Comparison of ENCODE assay signal across 23 cellular contexts in the genomic region with DNA sequence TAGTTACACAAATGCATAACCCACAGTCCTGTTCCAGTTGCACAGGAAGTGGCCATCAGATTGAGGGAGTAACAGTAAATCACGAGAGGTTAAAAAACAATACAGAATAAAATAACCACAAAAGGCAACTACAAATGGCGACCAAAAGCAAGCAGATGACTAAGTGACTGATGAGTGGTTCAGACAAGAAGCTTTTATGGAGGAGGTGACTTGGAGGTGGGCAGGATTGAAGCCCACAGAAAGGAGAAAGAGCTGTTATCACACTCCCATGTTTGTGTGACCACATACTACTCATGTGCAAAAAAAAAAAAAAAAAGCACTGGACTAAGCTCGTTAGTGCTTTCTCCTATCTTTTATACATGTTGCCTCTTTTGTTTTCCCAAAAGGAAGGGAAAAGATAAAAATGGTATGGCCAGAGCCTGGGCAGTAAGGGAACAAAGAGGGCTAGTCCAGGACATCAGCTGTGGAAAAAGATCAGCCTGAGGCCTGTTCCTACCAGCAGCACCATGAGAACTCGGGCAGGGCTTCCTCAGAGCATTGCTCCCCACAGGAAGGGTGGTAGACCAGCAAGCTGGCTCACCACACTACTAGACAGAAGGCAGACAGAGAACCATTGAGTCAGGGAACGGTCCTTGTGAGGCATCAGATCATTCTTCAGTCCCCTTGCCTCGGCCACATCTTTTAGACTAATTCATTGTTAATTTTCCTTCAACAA.
"Had no signal": no experiment of that assay in that cellular context is flagged by ENCODE, and none has a peak within 500 bp of the region (broad histone marks: within the 10 kb centered on the region; RNA-seq: fewer than 3 reads in every experiment).

No MANE protein-coding gene starts in this region.

- H3K79me2 ChIP-seq: hepatocyte had no signal

- H3K9me3 Mint-ChIP-seq: activated CD4-positive, alpha-beta T cell treated with anti-CD3 and anti-CD28 coated beads, Interleukin-2, amount 10 ng/mL, durations not matched to agents 24 days and 14 days; activated CD8-positive, alpha-beta T cell treated with anti-CD3 and anti-CD28 coated beads for 36 hours; activated naive CD8-positive, alpha-beta T cell treated with anti-CD3 and anti-CD28 coated beads, Interleukin-2, amount 10 ng/mL, durations not matched to agents 7 days and 5 days; activated T-cell treated with anti-CD3 and anti-CD28 coated beads, Interleukin-2, amount 50 U/mL, for 24 hours; activated T-helper 2 cell treated with anti-CD3 and anti-CD28 coated beads, Interferon-gamma antibody, Interleukin-2, Interleukin-4, amounts not matched to agents 10 μg/mL and 5 μg/mL and 100 μg/mL, durations not matched to agents 14 hours and 24 hours and 36 hours; stimulated activated naive CD8-positive, alpha-beta T cell treated with anti-CD3 and anti-CD28 coated beads, Interleukin-15, amount 100 ng/mL, for 72 hours; type B pancreatic cell had no signal

- H3K27me3 Mint-ChIP-seq: activated CD4-positive, alpha-beta T cell treated with anti-CD3 and anti-CD28 coated beads, Interleukin-2, amount 10 ng/mL, durations not matched to agents 24 days and 14 days; activated CD8-positive, alpha-beta T cell treated with anti-CD3 and anti-CD28 coated beads for 36 hours; activated naive CD8-positive, alpha-beta T cell treated with anti-CD3 and anti-CD28 coated beads, Interleukin-2, amount 10 ng/mL, durations not matched to agents 7 days and 5 days; activated T-cell treated with anti-CD3 and anti-CD28 coated beads, Interleukin-2, amount 50 U/mL, for 24 hours; brain; stimulated activated naive CD8-positive, alpha-beta T cell treated with anti-CD3 and anti-CD28 coated beads, Interleukin-15, amount 100 ng/mL, for 72 hours; type B pancreatic cell had no signal

- H3K4me1 Mint-ChIP-seq: activated CD4-positive, alpha-beta T cell treated with anti-CD3 and anti-CD28 coated beads, Interleukin-2, amount 10 ng/mL, durations not matched to agents 24 days and 14 days; brain; naive thymus-derived CD4-positive, alpha-beta T cell; stimulated activated naive CD8-positive, alpha-beta T cell treated with anti-CD3 and anti-CD28 coated beads, Interleukin-15, amount 100 ng/mL, for 72 hours had no signal

- H3K27ac ChIP-seq: dorsolateral prefrontal cortex, hepatocyte, neutrophil, pancreas, suprapubic skin had no signal

- H3K4me2 ChIP-seq: hepatocyte, smooth muscle cell had no signal

- ATAC-seq: activated CD8-positive, alpha-beta T cell treated with anti-CD3 and anti-CD28 coated beads for 36 hours; left cardiac atrium; naive thymus-derived CD4-positive, alpha-beta T cell; sciatic nerve; stimulated activated naive CD8-positive, alpha-beta T cell treated with anti-CD3 and anti-CD28 coated beads, Interleukin-15, amount 100 ng/mL, for 72 hours had no signal

- DNase-seq: activated CD4-positive, alpha-beta T cell treated with anti-CD3 and anti-CD28 coated beads, Interleukin-2, amount 10 ng/mL, durations not matched to agents 24 days and 14 days; activated CD8-positive, alpha-beta T cell treated with anti-CD3 and anti-CD28 coated beads for 36 hours; activated naive CD4-positive, alpha-beta T cell treated with Interleukin-2 at 50 U/mL for 16 hours; activated naive CD8-positive, alpha-beta T cell treated with anti-CD3 and anti-CD28 coated beads, Interleukin-2, amount 10 ng/mL, durations not matched to agents 7 days and 5 days; activated T-cell treated with anti-CD3 and anti-CD28 coated beads, Interleukin-2, amount 50 U/mL, for 24 hours; amygdala; caudate nucleus; dorsolateral prefrontal cortex; foreskin fibroblast; left cardiac atrium; mesendoderm; naive thymus-derived CD4-positive, alpha-beta T cell; pancreas; stimulated activated CD4-positive, alpha-beta T cell treated with anti-CD3 and anti-CD28 coated beads, Interleukin-4, amount 100 ng/mL, for 1 hour; stimulated activated naive CD8-positive, alpha-beta T cell treated with anti-CD3 and anti-CD28 coated beads, Interleukin-15, amount 100 ng/mL, for 72 hours had no signal

- H3K36me3 Mint-ChIP-seq: activated naive CD8-positive, alpha-beta T cell treated with anti-CD3 and anti-CD28 coated beads, Interleukin-2, amount 10 ng/mL, durations not matched to agents 7 days and 5 days; brain; naive thymus-derived CD4-positive, alpha-beta T cell had no signal

- H3K4me1 ChIP-seq: pancreas, suprapubic skin had no signal

- H3K36me3 ChIP-seq: neutrophil, pancreas, suprapubic skin had no signal

- H3K27me3 ChIP-seq: hepatocyte, pancreas, suprapubic skin had no signal

- H3K4me3 Mint-ChIP-seq: activated CD4-positive, alpha-beta T cell treated with anti-CD3 and anti-CD28 coated beads, Interleukin-2, amount 10 ng/mL, durations not matched to agents 24 days and 14 days; activated CD8-positive, alpha-beta T cell treated with anti-CD3 and anti-CD28 coated beads for 36 hours; activated naive CD8-positive, alpha-beta T cell treated with anti-CD3 and anti-CD28 coated beads, Interleukin-2, amount 10 ng/mL, durations not matched to agents 7 days and 5 days; activated T-cell treated with anti-CD3 and anti-CD28 coated beads, Interleukin-2, amount 50 U/mL, for 24 hours; brain; naive thymus-derived CD4-positive, alpha-beta T cell; stimulated activated naive CD8-positive, alpha-beta T cell treated with anti-CD3 and anti-CD28 coated beads, Interleukin-15, amount 100 ng/mL, for 72 hours; type B pancreatic cell had no signal

- H3K27ac Mint-ChIP-seq: activated CD4-positive, alpha-beta T cell treated with anti-CD3 and anti-CD28 coated beads, Interleukin-2, amount 10 ng/mL, durations not matched to agents 24 days and 14 days; activated CD8-positive, alpha-beta T cell treated with anti-CD3 and anti-CD28 coated beads for 36 hours; activated naive CD8-positive, alpha-beta T cell treated with anti-CD3 and anti-CD28 coated beads, Interleukin-2, amount 10 ng/mL, durations not matched to agents 7 days and 5 days; activated T-cell treated with anti-CD3 and anti-CD28 coated beads, Interleukin-2, amount 50 U/mL, for 24 hours; activated T-helper 2 cell treated with anti-CD3 and anti-CD28 coated beads, Interferon-gamma antibody, Interleukin-2, Interleukin-4, amounts not matched to agents 10 μg/mL and 5 μg/mL and 100 μg/mL, durations not matched to agents 14 hours and 24 hours and 36 hours; brain; naive thymus-derived CD4-positive, alpha-beta T cell; stimulated activated naive CD8-positive, alpha-beta T cell treated with anti-CD3 and anti-CD28 coated beads, Interleukin-15, amount 100 ng/mL, for 72 hours; type B pancreatic cell had no signal

- H3K9me3 ChIP-seq: neutrophil, pancreas, suprapubic skin had no signal

- H3K4me3 ChIP-seq: dorsolateral prefrontal cortex, hepatocyte, pancreas, smooth muscle cell, suprapubic skin had no signal

- H2AFZ ChIP-seq: hepatocyte had no signal
